Comparison of ENCODE assay signal across 24 cellular contexts in the genomic region with DNA sequence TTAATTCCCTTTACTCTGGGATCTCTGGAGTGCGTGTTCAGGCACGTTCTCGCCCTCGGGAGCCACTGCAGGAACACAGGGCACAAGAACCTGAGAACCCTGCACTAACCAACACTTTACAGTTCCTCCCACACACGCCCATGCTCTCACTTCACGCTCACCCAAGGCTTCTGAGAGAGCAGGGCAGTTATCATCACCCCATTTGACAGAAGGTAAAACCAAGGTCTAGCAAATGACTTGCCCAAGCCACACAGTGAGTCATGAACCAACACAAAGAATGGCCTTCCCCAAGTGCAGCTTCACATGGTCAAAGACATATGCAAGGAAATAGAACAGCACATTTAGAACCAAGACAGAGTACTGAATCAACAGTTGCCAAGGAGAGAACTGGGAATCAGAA. TPM values are rescaled to one million over a fixed set of nuclear protein-coding genes. Genes with fewer than 3 reads are reported as not detected.
"Had no signal": no experiment of that assay in that cellular context is flagged by ENCODE, and none has a peak within 500 bp of the region (broad histone marks: within the 10 kb centered on the region; RNA-seq: fewer than 3 reads in every experiment).

No MANE protein-coding gene starts in this region.

RNA-seq across cellular contexts. Expression of a gene that starts 22.2 kb away (rescaled TPM):
- total RNA-seq: activated B cell treated with CpG ODN at 0.5 μM for 24 hours; activated T-helper 2 cell treated with anti-CD3 and anti-CD28 coated beads, Interferon-gamma antibody, Interleukin-2, Interleukin-4, amounts not matched to agents 10 μg/mL and 5 μg/mL and 100 μg/mL, durations not matched to agents 14 hours and 24 hours and 36 hours; body of pancreas; cardiac muscle cell; colonic mucosa; dermis microvascular lymphatic vessel endothelial cell; epithelial cell of proximal tubule; gastroesophageal sphincter; hepatocyte; left cardiac atrium; left ventricle myocardium superior; lung microvascular endothelial cell; mesenteric fat pad; mucosa of descending colon; myocyte; natural killer cell treated with Interleukin-12 subunit alpha and Interleukin-12 subunit beta and Interleukin-15 and Interleukin-18, amount 100 ng/mL, for 72 hours; omental fat pad; pulmonary artery endothelial cell; right atrium auricular region; smooth muscle cell; temporal lobe; tibial nerve; ureter had no signal
- polyA plus RNA-seq: adipose tissue, cardiac muscle cell, hepatocyte, smooth muscle cell had no signal
